In genomic region chr16:455453-455852, GRCh38 we compare ENCODE assay signal across 30 cellular contexts.
"Had no signal": no experiment of that assay in that cellular context is flagged by ENCODE, and none has a peak within 500 bp of the region (broad histone marks: within the 10 kb centered on the region; RNA-seq: fewer than 3 reads in every experiment).

No MANE protein-coding gene starts in this region.

- ATAC-seq: activated CD8-positive, alpha-beta T cell treated with anti-CD3 and anti-CD28 coated beads, Interleukin-2, amount 10 ng/mL, durations not matched to agents 7 days and 5 days; PC-3 had no signal

- H3K4me3 ChIP-seq: ascending aorta, cardiac muscle cell, Peyer's patch had no signal

- DNase-seq: activated CD4-positive, alpha-beta T cell treated with anti-CD3 and anti-CD28 coated beads, Interleukin-2, amount 10 ng/mL, durations not matched to agents 24 days and 14 days; activated CD4-positive, alpha-beta T cell treated with anti-CD3 and anti-CD28 coated beads, Interleukin-2, amount 50 U/mL, for 48 hours; activated CD8-positive, alpha-beta T cell treated with anti-CD3 and anti-CD28 coated beads, Interleukin-2, amount 10 ng/mL, durations not matched to agents 7 days and 5 days; activated gamma-delta T cell; activated naive CD4-positive, alpha-beta T cell treated with Interleukin-2 at 50 U/mL for 16 hours; activated naive CD8-positive, alpha-beta T cell treated with anti-CD3 and anti-CD28 coated beads, Interleukin-2, amount 10 ng/mL, durations not matched to agents 7 days and 5 days; activated T-cell treated with anti-CD3 and anti-CD28 coated beads, Interleukin-2, amount 50 U/mL, for 24 hours; amygdala; MM.1S; MV-4-11; NCI-H1092; NCI-H1436 treated with DMSO at 0.1 percent for 48 hours; NCI-H1694 treated with DMSO at 0.1 percent for 48 hours; NCI-H2029; NCI-H345; NCI-H524 treated with DMSO at 0.1 percent for 48 hours; NCI-H748 treated with DMSO at 0.1 percent for 48 hours; NK-92 treated with Interleukin-12 subunit alpha and Interleukin-12 subunit beta, amount 100 ng/mL, for 24 hours; PC-3; Peyer's patch; RPMI8226; SIG-M5; SW 1271; T-helper 1 cell; T-helper 2 cell; T-helper 9 cell; WERI-Rb-1 had no signal

- H3K9me3 ChIP-seq: ascending aorta, Peyer's patch had no signal

- H3K36me3 ChIP-seq: ascending aorta, cardiac muscle cell, Peyer's patch, WERI-Rb-1 had no signal

- H3K27ac ChIP-seq: ascending aorta, KMS-11, Peyer's patch, WERI-Rb-1 had no signal

- H3K4me2 ChIP-seq: KMS-11 had no signal

- H3K9ac ChIP-seq: KMS-11 had no signal

- H3K27me3 ChIP-seq: ascending aorta, cardiac muscle cell, Peyer's patch had no signal
